Comparison of ENCODE assay signal across 17 cellular contexts in the genomic region with DNA sequence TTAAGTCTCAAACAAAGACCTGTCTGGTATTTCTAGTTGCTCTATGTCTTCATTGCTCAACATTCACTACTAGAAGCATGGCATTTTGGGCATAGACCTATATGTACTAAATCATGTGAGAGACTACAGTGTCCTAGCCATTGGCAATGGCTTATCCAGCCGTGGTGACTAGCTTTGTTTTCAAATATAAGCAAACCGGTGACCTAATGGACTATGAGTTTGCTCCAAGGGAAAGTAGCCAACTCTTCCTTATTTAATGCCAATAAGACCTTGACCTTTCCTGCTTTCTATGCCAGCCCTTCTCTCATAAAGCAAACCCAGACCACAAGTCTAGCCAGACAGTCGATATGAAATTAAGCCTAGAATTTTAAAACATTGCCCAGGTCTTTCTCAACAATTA.
"Had no signal": no experiment of that assay in that cellular context is flagged by ENCODE, and none has a peak within 500 bp of the region (broad histone marks: within the 10 kb centered on the region; RNA-seq: fewer than 3 reads in every experiment).

No MANE protein-coding gene starts in this region.

- FAIRE-seq: astrocyte, colon had no signal

- H3K27ac ChIP-seq: right atrium auricular region, tibial nerve had no signal

- H3K9me3 ChIP-seq: right atrium auricular region, tibial nerve had no signal

- DNase-seq: activated CD4-positive, alpha-beta memory T cell treated with anti-CD3 and anti-CD28 coated beads, Interleukin-2, amount 10 ng/mL, durations not matched to agents 7 days and 5 days; activated CD4-positive, alpha-beta T cell treated with anti-CD3 and anti-CD28 coated beads for 36 hours; activated CD8-positive, alpha-beta memory T cell treated with anti-CD3 and anti-CD28 coated beads, Interleukin-2, amount 50 U/mL, for 48 hours; activated naive CD4-positive, alpha-beta T cell; activated naive CD8-positive, alpha-beta T cell treated with anti-CD3 and anti-CD28 coated beads, Interleukin-2, amount 50 U/mL, for 24 hours; hypothalamus; midbrain; naive B cell; posterior cingulate gyrus; SW 1271 had no signal

- H3K4me2 ChIP-seq: smooth muscle cell had no signal

- H3K4me1 ChIP-seq: right atrium auricular region, tibial nerve had no signal

- ATAC-seq: activated CD4-positive, alpha-beta T cell treated with anti-CD3 and anti-CD28 coated beads for 36 hours; activated naive CD8-positive, alpha-beta T cell treated with anti-CD3 and anti-CD28 coated beads, Interleukin-2, amount 50 U/mL, for 24 hours; stimulated activated effector memory CD8-positive, alpha-beta T cell treated with anti-CD3 and anti-CD28 coated beads, Interleukin-12 subunit alpha, Interleukin-12 subunit beta, amount 100 ng/mL, for 72 hours had no signal

- H3K27me3 ChIP-seq: right atrium auricular region, tibial nerve had no signal

- H3K36me3 ChIP-seq: right atrium auricular region, tibial nerve had no signal

- H3K4me3 ChIP-seq: lung, right atrium auricular region, smooth muscle cell, tibial nerve had no signal
